8 cellular contexts compared by ENCODE assay signal in genomic region chr10:104122273-104123107, GRCh38. TPM values are rescaled to one million over a fixed set of nuclear protein-coding genes. Genes with fewer than 3 reads are reported as not detected.
DNase-seq lines count a peak whose midpoint lies in the region; ATAC-seq and TF ChIP-seq lines count a peak whose summit lies in the region.

No MANE protein-coding gene starts in this region.

- H3K27ac ChIP-seq in SU-DHL-6 (ENCODE audit: low read depth, low read length) (peak overlapping the region; percentile 71), osteoblast (ENCODE audit: low read depth, low read length) (peak overlapping the region; percentile 88)

- H4K20me1 ChIP-seq in SU-DHL-6 (ENCODE audit: low read depth, low read length) (no peaks in the 10 kb centered on the region), osteoblast (ENCODE audit: insufficient read depth, low read length) (no peaks in the 10 kb centered on the region)

- ATAC-seq in HG02973 (IDR thresholded peaks at IDR 0.05; ENCODE audit: unreplicated experiment) = peak; percentile 4

- TF ChIP-seq CTCF in SU-DHL-6 (IDR thresholded peaks at IDR 0.05; ENCODE audit: insufficient read depth, low read length, poor library complexity, severe bottlenecking) (no peak), fibroblast of mammary gland (conservative IDR thresholded peaks at IDR 0.05; ENCODE audit: control insufficient read depth, insufficient read depth, low read depth, low read length) (no peak), osteoblast (IDR thresholded peaks at IDR 0.05; ENCODE audit: extremely low read depth, low read depth, low read length) (no peak)

- DNase-seq in NCI-H1694 treated with DMSO at 0.1 percent for 48 hours (lab: John Stamatoyannopoulos, UW) (peak; percentile 30), NCI-H1694 (lab: John Stamatoyannopoulos, UW) (no peak), fibroblast of mammary gland (ENCODE audit: low read depth) (no peak), osteoblast (ENCODE audit: insufficient read length, low spot score, missing footprints) (no peak), NCI-H1417 treated with DMSO at 0.1 percent for 48 hours (lab: John Stamatoyannopoulos, UW) (no peak), NCI-H226 (no peak)

- H3K4me1 ChIP-seq in osteoblast (ENCODE audit: insufficient read depth, low read length) = peaks cover 30% of the 10 kb centered on the region

- H3K79me2 ChIP-seq in SU-DHL-6 (ENCODE audit: insufficient read depth, low read length) (no peaks in the 10 kb centered on the region; the same call in none of the 2 replicates), osteoblast (ENCODE audit: insufficient read depth, low read length) (no peaks in the 10 kb centered on the region)

- H3K9me3 ChIP-seq in SU-DHL-6 (ENCODE audit: insufficient read depth, low read length) (no peaks in the 10 kb centered on the region), osteoblast (ENCODE audit: low read depth, low read length) (no peaks in the 10 kb centered on the region)

- H2AFZ ChIP-seq in SU-DHL-6 (ENCODE audit: low read depth, low read length, severe bottlenecking) = peak overlapping the region; percentile 66
- H2AFZ ChIP-seq in osteoblast (ENCODE audit: low read length) = peak overlapping the region; percentile 94

- H3K4me2 ChIP-seq in SU-DHL-6 (ENCODE audit: low read depth, low read length, poor library complexity, severe bottlenecking) = peak overlapping the region; percentile 79
- peak overlapping the region; percentile 94 for H3K4me2 ChIP-seq in osteoblast (ENCODE audit: insufficient read depth, low read length)

- peaks cover 10% of the 10 kb centered on the region; the same call in 1 of the 2 replicates for H3F3A ChIP-seq in SU-DHL-6 (ENCODE audit: insufficient read depth)

- no peaks in the 10 kb centered on the region for H3K9me2 ChIP-seq in SU-DHL-6 (replicated peaks; ENCODE audit: insufficient read depth, low read length)

- H3K36me3 ChIP-seq in SU-DHL-6 (ENCODE audit: low read length) = no peaks in the 10 kb centered on the region
- no peaks in the 10 kb centered on the region for H3K36me3 ChIP-seq in osteoblast (ENCODE audit: insufficient read depth, low read length)

- H3K4me3 ChIP-seq in SU-DHL-6 (ENCODE audit: insufficient read depth, low read length, poor library complexity, severe bottlenecking) (peak overlapping the region; percentile 84), fibroblast of mammary gland (ENCODE audit: control insufficient read depth, low read depth, low read length) (peak overlapping the region; percentile 77), osteoblast (ENCODE audit: insufficient read depth, low read length) (peak overlapping the region; percentile 88)

- peak overlapping the region; percentile 85 for H3K9ac ChIP-seq in SU-DHL-6 (ENCODE audit: low read length)

- H3K27me3 ChIP-seq in SU-DHL-6 (ENCODE audit: low read length) = no peaks in the 10 kb centered on the region
- H3K27me3 ChIP-seq in osteoblast (ENCODE audit: insufficient read depth, low read length) = no peaks in the 10 kb centered on the region

RNA-seq across cellular contexts. Expression of gene SFR1, which starts 0.5 kb away (rescaled TPM):
- 9.7 and 11.6 TPM in 2 replicates for total RNA-seq in osteoblast

RNA-seq across cellular contexts. Expression of gene COL17A1, which starts 36.8 kb away (rescaled TPM):
- under 0.01 TPM in 2 replicates for total RNA-seq in osteoblast
